Comparison of ENCODE assay signal across 18 cellular contexts in genomic region chr4:98627477-98627876, GRCh38. TPM values are rescaled to one million over a fixed set of nuclear protein-coding genes. Genes with fewer than 3 reads are reported as not detected.
DNase-seq lines count a peak whose midpoint lies in the region; ATAC-seq and TF ChIP-seq lines count a peak whose summit lies in the region.
"Had no signal": no experiment of that assay in that cellular context is flagged by ENCODE, and none has a peak within 500 bp of the region (broad histone marks: within the 10 kb centered on the region; RNA-seq: fewer than 3 reads in every experiment).

No MANE protein-coding gene starts in this region.

- no peak for TF ChIP-seq CTCF in right atrium auricular region (IDR thresholded peaks at IDR 0.05)
- no peak for TF ChIP-seq CTCF in choroid plexus epithelial cell (conservative IDR thresholded peaks at IDR 0.05; ENCODE audit: low read depth, low read length)
- no peak for TF ChIP-seq CTCF in nephron (IDR thresholded peaks at IDR 0.05; ENCODE audit: unreplicated experiment in 3 of 3)

- 8% methylated on average over 1 of the region's 1 CpG for WGBS in aorta, 2 donors

- ATAC-seq in left ventricle myocardium superior (peak; percentile 22), aorta (ENCODE audit: low FRiP score) (no peak)
- ATAC-seq: body of pancreas had no signal

- H3K4me1 ChIP-seq in right atrium auricular region (peaks cover 0 to 7% of the 10 kb centered on the region in 2 donors), aorta (ENCODE audit: control insufficient read depth in 1 of 2, insufficient read depth in 2 of 2, low read length in 2 of 2) (peaks cover 0 to 6% of the 10 kb centered on the region in 2 donors)

- DNase-seq in left ventricle myocardium superior, result no peak
- DNase-seq in right atrium auricular region (ENCODE audit: low spot score), result no peak
- DNase-seq in choroid plexus epithelial cell (ENCODE audit: low read depth), result peak; percentile 44
- no peak for DNase-seq in HuH-7.5 (ENCODE audit: low spot score)
- DNase-seq in aorta, result no peak
- DNase-seq in NCI-H748 treated with DMSO at 0.1 percent for 48 hours (lab: John Stamatoyannopoulos, UW), result no peak
- no peak for DNase-seq in midbrain (lab: John Stamatoyannopoulos, UW)
- DNase-seq: activated CD4-positive, alpha-beta T cell treated with anti-CD3 and anti-CD28 coated beads, Interleukin-2, amount 10 ng/mL, durations not matched to agents 24 days and 14 days; activated naive CD4-positive, alpha-beta T cell treated with Interleukin-2 at 50 U/mL for 16 hours; body of pancreas; effector CD4-positive, alpha-beta T cell; NCI-H1105 treated with DMSO at 0.1 percent for 48 hours; pancreas; tibial artery had no signal

- no peaks in the 10 kb centered on the region for H3K27me3 Mint-ChIP-seq in nephron (ENCODE audit: low read depth)
- H3K27me3 Mint-ChIP-seq: activated CD4-positive, alpha-beta T cell treated with anti-CD3 and anti-CD28 coated beads, Interleukin-2, amount 10 ng/mL, durations not matched to agents 24 days and 14 days had no signal

- H3K36me3 Mint-ChIP-seq in nephron (ENCODE audit: low read depth), result peaks cover 1% of the 10 kb centered on the region
- H3K36me3 Mint-ChIP-seq: CD14-positive monocyte had no signal

- peaks cover 5% of the 10 kb centered on the region for H3K9me3 Mint-ChIP-seq in nephron
- H3K9me3 Mint-ChIP-seq: activated CD4-positive, alpha-beta T cell treated with anti-CD3 and anti-CD28 coated beads, Interleukin-2, amount 10 ng/mL, durations not matched to agents 24 days and 14 days had no signal

- H3K4me3 Mint-ChIP-seq in nephron, result peak overlapping the region in 1 of 3 experiments; percentile 9
- H3K4me3 Mint-ChIP-seq: activated CD4-positive, alpha-beta T cell treated with anti-CD3 and anti-CD28 coated beads, Interleukin-2, amount 10 ng/mL, durations not matched to agents 24 days and 14 days; CD14-positive monocyte had no signal

- intact Hi-C loops in left ventricle myocardium superior (cut with micrococcal nuclease), result no loop called here
- intact Hi-C loops in aorta (cut with DNase I), result loop anchor here in 1 of 2 donors (2.0 kb wide), 1 partner anchor 31 kb away; the partner anchor contains the start of gene TSPAN5

- H3K36me3 ChIP-seq in right atrium auricular region (no peaks in the 10 kb centered on the region), aorta (ENCODE audit: control insufficient read depth in 1 of 2, insufficient read depth in 2 of 2, low read length in 1 of 2) (no peaks in the 10 kb centered on the region)
- H3K36me3 ChIP-seq: pancreas, tibial artery had no signal

- H3K4me3 ChIP-seq in right atrium auricular region (no peak overlapping the region), choroid plexus epithelial cell (ENCODE audit: low read depth, low read length) (no peak overlapping the region), aorta (ENCODE audit: low read length in 2 of 2) (no peak overlapping the region)
- H3K4me3 ChIP-seq: body of pancreas, pancreas, skin epidermis, tibial artery had no signal

- H3K27me3 ChIP-seq in right atrium auricular region (no peaks in the 10 kb centered on the region), aorta (ENCODE audit: control insufficient read depth in 1 of 2, insufficient read depth in 2 of 2, low read length in 1 of 2) (no peaks in the 10 kb centered on the region)
- H3K27me3 ChIP-seq: body of pancreas, pancreas, tibial artery had no signal

- peak overlapping the region; percentile 70 to 89 (median 87) for H3K27ac Mint-ChIP-seq in nephron
- H3K27ac Mint-ChIP-seq: CD14-positive monocyte had no signal

- no peak overlapping the region for H3K27ac ChIP-seq in right atrium auricular region
- H3K27ac ChIP-seq in aorta (ENCODE audit: low read depth in 1 of 2, low read length in 2 of 2), result no peak overlapping the region
- H3K27ac ChIP-seq: body of pancreas, KMS-11, pancreas had no signal

- H3K4me1 Mint-ChIP-seq in nephron, result peaks cover 55% of the 10 kb centered on the region
- H3K4me1 Mint-ChIP-seq: CD14-positive monocyte had no signal

- H3K9me3 ChIP-seq in right atrium auricular region, result no peaks in the 10 kb centered on the region
- no peaks in the 10 kb centered on the region for H3K9me3 ChIP-seq in aorta (ENCODE audit: control insufficient read depth, low read length)
- H3K9me3 ChIP-seq: body of pancreas, pancreas, tibial artery had no signal

RNA-seq across cellular contexts. Expression of gene TSPAN5, which starts 30.9 kb away (rescaled TPM):
- total RNA-seq in left ventricle myocardium superior (3.7 TPM), right atrium auricular region (1 to 10 TPM; 1.8 to 5.7 TPM), aorta (1 to 10 TPM; 8.6 to 8.7 TPM)
- polyA plus RNA-seq in aorta, result 1 to 10 TPM; 2.6 to 9.9 TPM
